Comparison of ENCODE assay signal across 26 cellular contexts in genomic region chr18:22253676-22254075, GRCh38.
DNase-seq lines count a peak whose midpoint lies in the region; ATAC-seq and TF ChIP-seq lines count a peak whose summit lies in the region.
"Had no signal": no experiment of that assay in that cellular context is flagged by ENCODE, and none has a peak within 500 bp of the region (broad histone marks: within the 10 kb centered on the region; RNA-seq: fewer than 3 reads in every experiment).

No MANE protein-coding gene starts in this region.

- intact Hi-C loops in adrenal gland (cut with DNase I), result no loop called here

- 45 to 63% (median 62%) methylated on average over 9 of the region's 9 CpGs for WGBS in adrenal gland, 4 donors
- WGBS in hepatocyte (ENCODE audit: low lambda C conversion rate, missing lambda C conversion rate), result 57% methylated on average over 9 of the region's 9 CpGs
- 72% methylated on average over 9 of the region's 9 CpGs for WGBS in smooth muscle cell (ENCODE audit: low lambda C conversion rate)

- no peak overlapping the region for H3K4me2 ChIP-seq in hepatocyte
- no peak overlapping the region for H3K4me2 ChIP-seq in smooth muscle cell

- H3K27ac ChIP-seq in adrenal gland (peak overlapping the region in 1 of 5 donors; percentile 45), hepatocyte (no peak overlapping the region), smooth muscle cell (ENCODE audit: low read depth) (no peak overlapping the region)
- H3K27ac ChIP-seq: ascending aorta, foreskin keratinocyte, psoas muscle, RWPE1 had no signal

- peaks cover 22% of the 10 kb centered on the region for H3K27me3 Mint-ChIP-seq in nephron (ENCODE audit: low read depth)
- H3K27me3 Mint-ChIP-seq: activated CD4-positive, alpha-beta T cell treated with anti-CD3 and anti-CD28 coated beads, Interleukin-2, amount 10 ng/mL, durations not matched to agents 24 days and 14 days had no signal

- H3K79me2 ChIP-seq in hepatocyte (no peaks in the 10 kb centered on the region), smooth muscle cell (ENCODE audit: low read depth) (no peaks in the 10 kb centered on the region)

- H3K9me3 Mint-ChIP-seq in nephron, result no peaks in the 10 kb centered on the region
- H3K9me3 Mint-ChIP-seq: activated CD4-positive, alpha-beta T cell treated with anti-CD3 and anti-CD28 coated beads, Interleukin-2, amount 10 ng/mL, durations not matched to agents 24 days and 14 days; activated naive CD4-positive, alpha-beta T cell treated with anti-CD3 and anti-CD28 coated beads for 36 hours; CD8-positive, alpha-beta T cell had no signal

- peaks cover 21% of the 10 kb centered on the region for H3K4me1 Mint-ChIP-seq in nephron
- H3K4me1 Mint-ChIP-seq: activated CD4-positive, alpha-beta T cell treated with anti-CD3 and anti-CD28 coated beads, Interleukin-2, amount 10 ng/mL, durations not matched to agents 24 days and 14 days; stimulated activated naive B cell treated with anti-CD40 and anti-IgM and Interleukin-4, amounts not matched to agents 10 μg/mL and 1 μg/mL and 100 μg/mL, for 72 hours had no signal

- H3K36me3 ChIP-seq in adrenal gland (replicated peaks in 1 of 2) (no peaks in the 10 kb centered on the region), hepatocyte (replicated peaks; ENCODE audit: insufficient read depth, low read depth) (no peaks in the 10 kb centered on the region), smooth muscle cell (ENCODE audit: low read depth) (no peaks in the 10 kb centered on the region)
- H3K36me3 ChIP-seq: ascending aorta had no signal

- H3K4me3 Mint-ChIP-seq in nephron, result no peak overlapping the region
- H3K4me3 Mint-ChIP-seq: activated CD4-positive, alpha-beta T cell treated with anti-CD3 and anti-CD28 coated beads, Interleukin-2, amount 10 ng/mL, durations not matched to agents 24 days and 14 days; activated naive CD4-positive, alpha-beta T cell treated with anti-CD3 and anti-CD28 coated beads for 36 hours; stimulated activated naive B cell treated with anti-CD40 and anti-IgM and Interleukin-4, amounts not matched to agents 10 μg/mL and 1 μg/mL and 100 μg/mL, for 72 hours had no signal

- TF ChIP-seq CTCF in adrenal gland (IDR thresholded peaks at IDR 0.05) (no peak), hepatocyte (IDR thresholded peaks at IDR 0.05; ENCODE audit: poor library complexity) (no peak), nephron (IDR thresholded peaks at IDR 0.05; ENCODE audit: unreplicated experiment in 3 of 3) (no peak), smooth muscle cell (IDR thresholded peaks at IDR 0.05; ENCODE audit: borderline replicate concordance, insufficient read depth, poor library complexity, severe bottlenecking) (no peak)

- ATAC-seq in HG03521 (IDR thresholded peaks at IDR 0.05; ENCODE audit: unreplicated experiment), result no peak
- ATAC-seq: CD8-positive, alpha-beta T cell; foreskin keratinocyte; psoas muscle; stimulated activated naive B cell treated with anti-CD40 and anti-IgM and Interleukin-4, amounts not matched to agents 10 μg/mL and 1 μg/mL and 100 μg/mL, for 72 hours had no signal

- H4K20me1 ChIP-seq in hepatocyte (ENCODE audit: insufficient read depth, poor library complexity, severe bottlenecking) (no peaks in the 10 kb centered on the region), smooth muscle cell (ENCODE audit: low read depth) (no peaks in the 10 kb centered on the region)

- H3K36me3 Mint-ChIP-seq in nephron (ENCODE audit: low read depth), result no peaks in the 10 kb centered on the region
- H3K36me3 Mint-ChIP-seq: CD8-positive, alpha-beta T cell; stimulated activated naive B cell treated with anti-CD40 and anti-IgM and Interleukin-4, amounts not matched to agents 10 μg/mL and 1 μg/mL and 100 μg/mL, for 72 hours had no signal

- no peaks in the 10 kb centered on the region for H3K9me3 ChIP-seq in adrenal gland (replicated peaks in 1 of 3)
- H3K9me3 ChIP-seq in hepatocyte (ENCODE audit: low read depth), result no peaks in the 10 kb centered on the region
- H3K9me3 ChIP-seq in smooth muscle cell (replicated peaks; ENCODE audit: low read depth), result no peaks in the 10 kb centered on the region
- H3K9me3 ChIP-seq: ascending aorta, psoas muscle had no signal

- H3F3A ChIP-seq in smooth muscle cell (ENCODE audit: low read depth), result no peaks in the 10 kb centered on the region

- H3K27ac Mint-ChIP-seq in nephron, result peak overlapping the region; percentile 74 to 82 (median 77)
- H3K27ac Mint-ChIP-seq: activated CD4-positive, alpha-beta T cell treated with anti-CD3 and anti-CD28 coated beads, Interleukin-2, amount 10 ng/mL, durations not matched to agents 24 days and 14 days; activated naive CD4-positive, alpha-beta T cell treated with anti-CD3 and anti-CD28 coated beads for 36 hours; CD8-positive, alpha-beta T cell; stimulated activated naive B cell treated with anti-CD40 and anti-IgM and Interleukin-4, amounts not matched to agents 10 μg/mL and 1 μg/mL and 100 μg/mL, for 72 hours had no signal

- DNase-seq in CD1c-positive myeloid dendritic cell (ENCODE audit: extremely low spot score), result peak; percentile 7
- DNase-seq in adrenal gland, result peak in 6 of 7 donors; percentile 28 to 69 (median 30)
- no peak for DNase-seq in hepatocyte (ENCODE audit: low spot score)
- no peak for DNase-seq in smooth muscle cell (lab: John Stamatoyannopoulos, UW; ENCODE audit: unreplicated experiment)
- no peak for DNase-seq in activated gamma-delta T cell treated with Interleukin-2 at 50 U/mL for 16 hours
- DNase-seq in activated CD8-positive, alpha-beta memory T cell treated with anti-CD3 and anti-CD28 coated beads, Interleukin-2, amount 50 U/mL, for 48 hours, result no peak
- DNase-seq: activated CD4-positive, alpha-beta T cell treated with anti-CD3 and anti-CD28 coated beads, Interleukin-2, amount 10 ng/mL, durations not matched to agents 24 days and 14 days; activated naive CD4-positive, alpha-beta T cell treated with anti-CD3 and anti-CD28 coated beads for 36 hours; CD8-positive, alpha-beta T cell; DND-41; foreskin keratinocyte; H7; KG1; NCI-H1092; NCI-H2029 treated with DMSO at 0.1 percent for 48 hours; NCI-H510A; psoas muscle; stimulated activated CD4-positive, alpha-beta T cell treated with anti-CD3 and anti-CD28 coated beads, Interleukin-15, amount 100 ng/mL, for 24 hours; stimulated activated naive B cell treated with anti-CD40 and anti-IgM and Interleukin-4, amounts not matched to agents 10 μg/mL and 1 μg/mL and 100 μg/mL, for 72 hours; SW 1271; trophoblast cell had no signal

- TF ChIP-seq POLR2A in adrenal gland (IDR thresholded peaks at IDR 0.05), result no peak

- H3K4me1 ChIP-seq in adrenal gland (replicated peaks in 1 of 2), result peaks cover 0 to 6% of the 10 kb centered on the region in 2 donors
- H3K4me1 ChIP-seq in hepatocyte (ENCODE audit: insufficient read depth), result no peaks in the 10 kb centered on the region
- H3K4me1 ChIP-seq in smooth muscle cell (ENCODE audit: low read depth), result no peaks in the 10 kb centered on the region
- H3K4me1 ChIP-seq: ascending aorta, foreskin keratinocyte, psoas muscle had no signal

- H3K9ac ChIP-seq in smooth muscle cell (ENCODE audit: low read depth), result no peak overlapping the region

- no peaks in the 10 kb centered on the region for H3K27me3 ChIP-seq in adrenal gland
- no peaks in the 10 kb centered on the region for H3K27me3 ChIP-seq in hepatocyte
- H3K27me3 ChIP-seq in smooth muscle cell (ENCODE audit: low read depth), result no peaks in the 10 kb centered on the region
- H3K27me3 ChIP-seq: ascending aorta had no signal

- H2AFZ ChIP-seq in hepatocyte (peak overlapping the region; percentile 7), smooth muscle cell (ENCODE audit: low read depth) (no peak overlapping the region)

- no peaks in the 10 kb centered on the region for H3K9me2 ChIP-seq in hepatocyte (replicated peaks; ENCODE audit: insufficient read depth)

- H3K4me3 ChIP-seq in adrenal gland (no peak overlapping the region), hepatocyte (no peak overlapping the region), smooth muscle cell (no peak overlapping the region)
- H3K4me3 ChIP-seq: ascending aorta, lung, psoas muscle had no signal

Comparison
In these comparisons a context has a peak if more than half of its experiments do, and no peak if none do; other contexts are left out.
1. DNase-seq: peak in CD1c-positive myeloid dendritic cell (single experiment) and adrenal gland (6 of 7); none in hepatocyte (single experiment), smooth muscle cell (single experiment), activated gamma-delta T cell treated with Interleukin-2 at 50 U/mL for 16 hours (single experiment) and activated CD8-positive, alpha-beta memory T cell treated with anti-CD3 and anti-CD28 coated beads, Interleukin-2, amount 50 U/mL, for 48 hours (single experiment).